1 cellular context compared by ENCODE assay signal in the genomic region with DNA sequence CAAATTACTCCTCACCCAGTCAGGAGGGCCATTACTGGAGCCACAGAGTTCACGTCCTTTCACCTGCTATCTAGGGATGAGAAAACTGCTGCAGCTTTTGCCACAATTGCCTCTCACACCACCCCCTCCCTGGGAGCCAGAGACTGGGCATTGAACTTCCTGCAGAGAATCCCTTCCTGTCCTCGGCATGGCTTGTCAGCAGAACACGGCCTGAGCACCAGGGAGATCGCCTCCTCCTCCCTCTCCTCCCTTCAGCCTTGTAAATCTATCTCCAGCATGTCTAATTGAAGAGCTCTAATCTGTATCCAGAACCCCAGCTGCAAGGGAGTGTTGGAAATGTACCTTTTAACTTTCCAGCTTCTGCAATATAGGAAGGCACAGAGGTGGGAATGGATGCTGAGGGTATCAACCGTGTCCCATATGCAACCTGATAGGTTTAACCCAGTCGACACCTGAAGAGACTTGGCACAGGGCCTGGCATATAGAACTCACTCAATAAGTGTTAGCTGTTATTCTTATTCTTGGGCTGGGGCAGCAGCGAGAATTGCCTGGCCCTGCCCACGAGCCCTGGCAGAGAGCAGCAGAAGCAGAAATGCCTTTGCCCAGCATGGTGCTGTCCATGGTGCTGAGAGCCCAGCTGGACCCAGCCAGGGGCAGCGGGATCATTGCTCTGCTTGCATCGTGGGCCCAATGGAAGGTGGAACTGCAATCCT.
TF ChIP-seq lines count a peak whose summit lies in the region.

No MANE protein-coding gene starts in this region.

TF ChIP-seq in endothelial cell of umbilical vein, 7 proteins besides CTCF, POLR2A, EP300 and RAD21:
- TF ChIP-seq MAX (IDR thresholded peaks at IDR 0.05; ENCODE audit: insufficient read depth, insufficient read length) (no peak), GATA2 (IDR thresholded peaks at IDR 0.05; ENCODE audit: insufficient read depth, insufficient read length, low read depth, low read length) (no peak), POLR2AphosphoS5 (IDR thresholded peaks at IDR 0.05; ENCODE audit: insufficient read depth, low read depth, low read length) (no peak), JUN (IDR thresholded peaks at IDR 0.05; ENCODE audit: borderline replicate concordance, insufficient read depth, insufficient read length, low read depth) (no peak), MYC (IDR thresholded peaks at IDR 0.05; ENCODE audit: low read depth, low read length) (no peak), FOS (IDR thresholded peaks at IDR 0.05; ENCODE audit: borderline replicate concordance, insufficient read depth, low read length) (no peak), EZH2 (IDR thresholded peaks at IDR 0.05; ENCODE audit: borderline replicate concordance, low read depth, low read length, severe bottlenecking) (no peak)
